18 cellular contexts compared by ENCODE assay signal in the genomic region with DNA sequence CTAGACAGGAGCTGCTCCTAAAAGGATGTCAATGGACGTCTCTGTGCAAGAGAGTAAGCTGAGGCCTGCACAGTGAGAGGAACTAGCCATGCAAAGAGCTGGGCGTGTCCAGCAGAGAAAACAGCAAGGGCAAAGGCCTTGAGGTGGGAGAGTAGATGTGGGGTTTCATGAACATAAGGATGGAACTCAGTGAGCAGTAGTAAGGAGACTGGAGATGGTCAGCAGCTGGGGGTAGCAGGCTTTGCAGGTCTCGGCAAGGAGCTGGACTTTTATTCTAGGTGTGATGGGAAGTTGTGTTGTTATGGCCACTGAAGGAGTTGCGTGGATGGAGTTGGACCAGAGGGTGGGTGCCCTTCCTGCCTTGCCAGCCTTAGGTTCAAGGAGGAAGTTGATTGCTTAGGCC.
DNase-seq lines count a peak whose midpoint lies in the region; ATAC-seq, FAIRE-seq and TF ChIP-seq lines count a peak whose summit lies in the region.
"Had no signal": no experiment of that assay in that cellular context is flagged by ENCODE, and none has a peak within 500 bp of the region (broad histone marks: within the 10 kb centered on the region; RNA-seq: fewer than 3 reads in every experiment).

No MANE protein-coding gene starts in this region.

- ATAC-seq in activated B cell treated with CpG ODN at 0.5 μM for 24 hours (ENCODE audit: low read depth) (no peak), HG02678 (IDR thresholded peaks at IDR 0.05; ENCODE audit: unreplicated experiment) (no peak)
- ATAC-seq in activated CD8-positive, alpha-beta T cell treated with anti-CD3 and anti-CD28 coated beads, Interleukin-2, amount 10 ng/mL, durations not matched to agents 7 days and 5 days, result no peak
- ATAC-seq: activated CD4-positive, CD25-positive, alpha-beta regulatory T cell treated with anti-CD3 and anti-CD28 coated beads, Interleukin-2, amount 50 U/mL, for 24 hours; activated T-cell treated with anti-CD3 and anti-CD28 coated beads, Interleukin-2, amount 50 U/mL, for 72 hours; gastrocnemius medialis had no signal

- TF ChIP-seq POLR2A in GM12892 (IDR thresholded peaks at IDR 0.05; ENCODE audit: low read depth, low read length), result no peak

- CTCF ChIA-PET in activated B cell treated with CpG ODN at 0.5 μM for 24 hours (lab: Charles Lee), result interaction anchor here (0.6 to 6.3 kb wide), 3 partner anchors 27 to 370 kb away, joined by 3 to 66 read pairs (median 4); no protein-coding TSS in a partner anchor
- CTCF ChIA-PET in activated CD8-positive, alpha-beta T cell treated with anti-CD3 and anti-CD28 coated beads, Interleukin-2, amount 10 ng/mL, durations not matched to agents 7 days and 5 days (lab: Charles Lee), result interaction anchor here (1.5 kb wide), 1 partner anchor 338 kb away, joined by 4 read pairs; the partner anchor contains the start of gene NSFL1C

- no peaks in the 10 kb centered on the region for H3K27me3 ChIP-seq in layer of hippocampus (ENCODE audit: control insufficient read depth, insufficient read depth, low read length)
- H3K27me3 ChIP-seq: gastrocnemius medialis had no signal

- H3K4me1 Mint-ChIP-seq in activated B cell treated with CpG ODN at 0.5 μM for 24 hours, result peaks cover 32% of the 10 kb centered on the region
- peaks cover 9% of the 10 kb centered on the region for H3K4me1 Mint-ChIP-seq in activated CD8-positive, alpha-beta T cell treated with anti-CD3 and anti-CD28 coated beads, Interleukin-2, amount 10 ng/mL, durations not matched to agents 7 days and 5 days (ENCODE audit: low read depth)

- no peak for TF ChIP-seq CTCF in activated B cell treated with CpG ODN at 0.5 μM for 24 hours (IDR thresholded peaks at IDR 0.05)

- peak; percentile 27 for FAIRE-seq in GM12892 (lab: Jason Lieb, UNC)

- H3K36me3 Mint-ChIP-seq in activated B cell treated with CpG ODN at 0.5 μM for 24 hours (ENCODE audit: low read depth), result no peaks in the 10 kb centered on the region
- no peaks in the 10 kb centered on the region for H3K36me3 Mint-ChIP-seq in activated CD8-positive, alpha-beta T cell treated with anti-CD3 and anti-CD28 coated beads, Interleukin-2, amount 10 ng/mL, durations not matched to agents 7 days and 5 days (ENCODE audit: low read depth)
- H3K36me3 Mint-ChIP-seq: activated naive CD8-positive, alpha-beta T cell treated with anti-CD3 and anti-CD28 coated beads for 36 hours had no signal

- H3K27me3 Mint-ChIP-seq in activated B cell treated with CpG ODN at 0.5 μM for 24 hours, result no peaks in the 10 kb centered on the region
- peaks cover 56% of the 10 kb centered on the region for H3K27me3 Mint-ChIP-seq in activated CD8-positive, alpha-beta T cell treated with anti-CD3 and anti-CD28 coated beads, Interleukin-2, amount 10 ng/mL, durations not matched to agents 7 days and 5 days (ENCODE audit: low read depth)

- H3K9me3 Mint-ChIP-seq in activated B cell treated with CpG ODN at 0.5 μM for 24 hours, result no peaks in the 10 kb centered on the region
- no peaks in the 10 kb centered on the region for H3K9me3 Mint-ChIP-seq in activated CD8-positive, alpha-beta T cell treated with anti-CD3 and anti-CD28 coated beads, Interleukin-2, amount 10 ng/mL, durations not matched to agents 7 days and 5 days (ENCODE audit: insufficient read depth)
- H3K9me3 Mint-ChIP-seq: activated naive CD8-positive, alpha-beta T cell treated with anti-CD3 and anti-CD28 coated beads for 36 hours; activated T-cell treated with anti-CD3 and anti-CD28 coated beads, Interleukin-2, amount 50 U/mL, for 72 hours had no signal

- no peak for DNase-seq in GM12892 (ENCODE audit: insufficient read length)
- no peak for DNase-seq in activated B cell treated with CpG ODN at 0.5 μM for 24 hours
- no peak for DNase-seq in T-helper 1 cell
- no peak for DNase-seq in activated CD8-positive, alpha-beta T cell treated with anti-CD3 and anti-CD28 coated beads, Interleukin-2, amount 10 ng/mL, durations not matched to agents 7 days and 5 days
- DNase-seq in NCI-H1694 treated with DMSO at 0.1 percent for 48 hours (lab: John Stamatoyannopoulos, UW), result no peak
- DNase-seq: activated CD8-positive, alpha-beta memory T cell treated with anti-CD3 and anti-CD28 coated beads for 24 hours; activated naive CD8-positive, alpha-beta T cell treated with anti-CD3 and anti-CD28 coated beads for 36 hours; activated T-cell treated with anti-CD3 and anti-CD28 coated beads, Interleukin-2, amount 50 U/mL, for 72 hours; gastrocnemius medialis; left cardiac atrium; NCI-H2171; NCI-H526 treated with DMSO at 0.1 percent for 48 hours; retina; T-helper 9 cell had no signal

- H3K4me3 ChIP-seq in skin epidermis, result no peak overlapping the region

- no peak overlapping the region for H3K4me3 Mint-ChIP-seq in activated B cell treated with CpG ODN at 0.5 μM for 24 hours
- H3K4me3 Mint-ChIP-seq in activated CD8-positive, alpha-beta T cell treated with anti-CD3 and anti-CD28 coated beads, Interleukin-2, amount 10 ng/mL, durations not matched to agents 7 days and 5 days, result no peak overlapping the region

- POLR2A ChIA-PET in activated B cell treated with CpG ODN at 0.5 μM for 24 hours (lab: Charles Lee), result interaction anchor here (2.8 to 4.1 kb wide), 3 partner anchors 41 to 67 kb away, joined by 19 to 33 read pairs (median 27); no protein-coding TSS in a partner anchor
- POLR2A ChIA-PET in activated CD8-positive, alpha-beta T cell treated with anti-CD3 and anti-CD28 coated beads, Interleukin-2, amount 10 ng/mL, durations not matched to agents 7 days and 5 days (lab: Charles Lee), result no interaction called here

- intact Hi-C loops in activated B cell treated with CpG ODN at 0.5 μM for 24 hours (cut with micrococcal nuclease), result loop anchor here (5.0 kb wide), 1 partner anchor 498 kb away; no protein-coding TSS in a partner anchor

- H3K27ac ChIP-seq in layer of hippocampus (ENCODE audit: low read depth, low read length) (peak overlapping the region; percentile 86), skin epidermis (peak overlapping the region in 12 of 21 experiments; percentile 12 to 95 (median 84))

- H3K27ac Mint-ChIP-seq in activated B cell treated with CpG ODN at 0.5 μM for 24 hours, result peak overlapping the region; percentile 83
- no peak overlapping the region for H3K27ac Mint-ChIP-seq in activated CD8-positive, alpha-beta T cell treated with anti-CD3 and anti-CD28 coated beads, Interleukin-2, amount 10 ng/mL, durations not matched to agents 7 days and 5 days
- H3K27ac Mint-ChIP-seq: activated naive CD8-positive, alpha-beta T cell treated with anti-CD3 and anti-CD28 coated beads for 36 hours; activated T-cell treated with anti-CD3 and anti-CD28 coated beads, Interleukin-2, amount 50 U/mL, for 72 hours had no signal
